33 cellular contexts compared by ENCODE assay signal in the genomic region with DNA sequence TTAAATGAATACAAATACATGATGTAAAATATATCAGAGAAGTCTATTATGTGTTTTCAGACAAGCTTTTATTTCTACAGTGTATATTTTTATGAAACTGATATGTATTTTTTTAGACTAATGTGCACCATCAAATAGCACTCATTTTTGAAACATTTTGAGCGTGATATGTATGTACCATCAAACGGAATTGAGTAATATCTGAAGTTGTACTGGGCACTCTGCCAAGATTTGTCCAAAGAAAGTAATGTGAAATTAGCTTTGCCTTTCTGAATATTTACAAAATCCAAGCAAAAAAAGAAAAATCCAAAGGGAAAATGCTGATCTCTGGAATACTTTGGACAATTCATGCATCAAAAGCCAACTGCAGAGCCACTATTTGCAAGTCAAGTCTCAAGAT.
"Had no signal": no experiment of that assay in that cellular context is flagged by ENCODE, and none has a peak within 500 bp of the region (broad histone marks: within the 10 kb centered on the region; RNA-seq: fewer than 3 reads in every experiment).

No MANE protein-coding gene starts in this region.

- H3K4me1 Mint-ChIP-seq: activated CD4-positive, alpha-beta T cell treated with anti-CD3 and anti-CD28 coated beads for 36 hours; activated naive CD4-positive, alpha-beta T cell treated with anti-CD3 and anti-CD28 coated beads, Interleukin-2, amount 10 ng/mL, durations not matched to agents 7 days and 5 days; activated naive CD8-positive, alpha-beta T cell treated with anti-CD3 and anti-CD28 coated beads for 36 hours; brain; IgD-negative memory B cell; T-cell had no signal

- H3K9me3 ChIP-seq: MG63 had no signal

- ATAC-seq: activated CD4-positive, alpha-beta T cell treated with anti-CD3 and anti-CD28 coated beads for 36 hours; activated CD8-positive, alpha-beta T cell treated with anti-CD3 and anti-CD28 coated beads for 36 hours; activated T-cell treated with anti-CD3 and anti-CD28 coated beads, Interleukin-2, amount 50 U/mL, for 72 hours; Panc1; Right ventricle myocardium inferior; T-cell had no signal

- DNase-seq: activated CD4-positive, alpha-beta T cell treated with anti-CD3 and anti-CD28 coated beads for 36 hours; activated CD4-positive, CD25-positive, alpha-beta regulatory T cell; activated CD8-positive, alpha-beta memory T cell treated with anti-CD3 and anti-CD28 coated beads, Interleukin-2, amount 50 U/mL, for 4 hours; activated CD8-positive, alpha-beta T cell treated with anti-CD3 and anti-CD28 coated beads for 36 hours; activated gamma-delta T cell treated with Interleukin-2 at 50 U/mL for 16 hours; activated naive CD4-positive, alpha-beta T cell treated with anti-CD3 and anti-CD28 coated beads, Interleukin-2, amount 10 ng/mL, durations not matched to agents 7 days and 5 days; activated naive CD8-positive, alpha-beta T cell treated with anti-CD3 and anti-CD28 coated beads for 36 hours; activated T-cell treated with anti-CD3 and anti-CD28 coated beads, Interleukin-2, amount 50 U/mL, for 72 hours; aorta; caudate nucleus; MG63; MV-4-11; NCI-H1092 treated with DMSO at 0.1 percent for 48 hours; NCI-H146; NCI-H187 treated with DMSO at 0.1 percent for 48 hours; NCI-H2171; NCI-H2227 treated with DMSO at 0.1 percent for 48 hours; NCI-H526; NCI-H774; NK-92 treated with Interleukin-12 subunit alpha and Interleukin-12 subunit beta, amount 100 ng/mL, for 24 hours; OCI-M1; RPMI8226; T-cell; T-helper 2 cell; T1000 had no signal

- H3K27ac ChIP-seq: KMS-11, SK-N-MC, VCaP had no signal

- H3K27ac Mint-ChIP-seq: activated CD4-positive, alpha-beta T cell treated with anti-CD3 and anti-CD28 coated beads for 36 hours; activated CD8-positive, alpha-beta T cell treated with anti-CD3 and anti-CD28 coated beads for 36 hours; activated naive CD4-positive, alpha-beta T cell treated with anti-CD3 and anti-CD28 coated beads, Interleukin-2, amount 10 ng/mL, durations not matched to agents 7 days and 5 days; activated naive CD8-positive, alpha-beta T cell treated with anti-CD3 and anti-CD28 coated beads for 36 hours; activated T-cell treated with anti-CD3 and anti-CD28 coated beads, Interleukin-2, amount 50 U/mL, for 72 hours; activated T-helper 2 cell treated with anti-CD3 and anti-CD28 coated beads, Interferon-gamma antibody, Interleukin-2, Interleukin-4, amounts not matched to agents 10 μg/mL and 5 μg/mL and 100 μg/mL, durations not matched to agents 14 hours and 24 hours and 36 hours; IgD-negative memory B cell; T-cell had no signal

- H3K27me3 ChIP-seq: MG63 had no signal

- H3K4me3 Mint-ChIP-seq: activated CD4-positive, alpha-beta T cell treated with anti-CD3 and anti-CD28 coated beads for 36 hours; activated CD8-positive, alpha-beta T cell treated with anti-CD3 and anti-CD28 coated beads for 36 hours; activated naive CD4-positive, alpha-beta T cell treated with anti-CD3 and anti-CD28 coated beads, Interleukin-2, amount 10 ng/mL, durations not matched to agents 7 days and 5 days; activated naive CD8-positive, alpha-beta T cell treated with anti-CD3 and anti-CD28 coated beads for 36 hours; activated T-cell treated with anti-CD3 and anti-CD28 coated beads, Interleukin-2, amount 50 U/mL, for 72 hours; brain; IgD-negative memory B cell; T-cell had no signal

- H3K4me3 ChIP-seq: MG63, SK-N-MC had no signal

- H3K36me3 Mint-ChIP-seq: activated naive CD4-positive, alpha-beta T cell treated with anti-CD3 and anti-CD28 coated beads, Interleukin-2, amount 10 ng/mL, durations not matched to agents 7 days and 5 days; activated naive CD8-positive, alpha-beta T cell treated with anti-CD3 and anti-CD28 coated beads for 36 hours; brain; IgD-negative memory B cell; T-cell had no signal

- H3K27me3 Mint-ChIP-seq: activated CD4-positive, alpha-beta T cell treated with anti-CD3 and anti-CD28 coated beads for 36 hours; activated CD8-positive, alpha-beta T cell treated with anti-CD3 and anti-CD28 coated beads for 36 hours; activated naive CD4-positive, alpha-beta T cell treated with anti-CD3 and anti-CD28 coated beads, Interleukin-2, amount 10 ng/mL, durations not matched to agents 7 days and 5 days; activated naive CD8-positive, alpha-beta T cell treated with anti-CD3 and anti-CD28 coated beads for 36 hours; brain; IgD-negative memory B cell; T-cell had no signal

- H3K36me3 ChIP-seq: MG63 had no signal
